In genomic region chr13:78608705-78609463, GRCh38 we compare ENCODE assay signal across 8 cellular contexts. TPM values are rescaled to one million over a fixed set of nuclear protein-coding genes. Genes with fewer than 3 reads are reported as not detected.
DNase-seq lines count a peak whose midpoint lies in the region; ATAC-seq, FAIRE-seq and TF ChIP-seq lines count a peak whose summit lies in the region.

No MANE protein-coding gene starts in this region.

- CTCF ChIA-PET in activated CD8-positive, alpha-beta memory T cell treated with anti-CD3 and anti-CD28 coated beads, Interleukin-2, amount 10 ng/mL, durations not matched to agents 7 days and 5 days (lab: Charles Lee) = interaction anchor here (0.6 kb wide), 1 partner anchor 472 kb away, joined by 3 read pairs; no protein-coding TSS in a partner anchor

- TF ChIP-seq EP300 in tibial nerve (IDR thresholded peaks at IDR 0.05) = no peak

- H3K4me3 Mint-ChIP-seq in activated CD8-positive, alpha-beta memory T cell treated with anti-CD3 and anti-CD28 coated beads, Interleukin-2, amount 10 ng/mL, durations not matched to agents 7 days and 5 days = peak overlapping the region; percentile 53

- H3K27ac Mint-ChIP-seq in activated CD8-positive, alpha-beta memory T cell treated with anti-CD3 and anti-CD28 coated beads, Interleukin-2, amount 10 ng/mL, durations not matched to agents 7 days and 5 days = no peak overlapping the region

- no peaks in the 10 kb centered on the region for H3K36me3 ChIP-seq in bronchial epithelial cell (ENCODE audit: control insufficient read depth, insufficient read depth, low read length)
- H3K36me3 ChIP-seq in tibial nerve = peaks cover 0 to 3% (median 0%) of the 10 kb centered on the region in 3 donors

- no peak overlapping the region for H3K27ac ChIP-seq in tibial nerve

- peaks cover 26% of the 10 kb centered on the region for H3K4me1 Mint-ChIP-seq in activated CD8-positive, alpha-beta memory T cell treated with anti-CD3 and anti-CD28 coated beads, Interleukin-2, amount 10 ng/mL, durations not matched to agents 7 days and 5 days

- no peak for ATAC-seq in activated CD8-positive, alpha-beta memory T cell treated with anti-CD3 and anti-CD28 coated beads, Interleukin-2, amount 10 ng/mL, durations not matched to agents 7 days and 5 days
- ATAC-seq in GM21526 (IDR thresholded peaks at IDR 0.05; ENCODE audit: low FRiP score, unreplicated experiment) = no peak

- no peaks in the 10 kb centered on the region for H3K9me3 ChIP-seq in tibial nerve

- no peak for DNase-seq in activated CD8-positive, alpha-beta memory T cell treated with anti-CD3 and anti-CD28 coated beads, Interleukin-2, amount 10 ng/mL, durations not matched to agents 7 days and 5 days
- DNase-seq in activated CD8-positive, alpha-beta memory T cell treated with anti-CD3 and anti-CD28 coated beads, Interleukin-2, amount 50 U/mL, for 4 hours = no peak
- no peak for DNase-seq in bronchial epithelial cell (ENCODE audit: low read depth)
- no peak for DNase-seq in lower leg skin (ENCODE audit: low spot score in 2 of 2)
- no peak for DNase-seq in tibial nerve (ENCODE audit: low spot score in 2 of 2)
- no peak for DNase-seq in activated effector memory CD4-positive, alpha-beta T cell treated with Interleukin-2 at 50 U/mL for 16 hours
- no peak for DNase-seq in activated CD4-positive, alpha-beta T cell treated with anti-CD3 and anti-CD28 coated beads for 48 hours

- WGBS in lower leg skin, 2 donors = 1 to 2% methylated on average over 43 to 52 of the region's 53 CpGs
- 2 to 3% methylated on average over 49 to 50 of the region's 53 CpGs for WGBS in tibial nerve, 2 donors

- H3K27me3 ChIP-seq in bronchial epithelial cell (ENCODE audit: control insufficient read depth, insufficient read depth, low read length) = peaks cover 59% of the 10 kb centered on the region
- peaks cover 12 to 79% of the 10 kb centered on the region in 2 donors for H3K27me3 ChIP-seq in tibial nerve

- no peaks in the 10 kb centered on the region for H3K36me3 Mint-ChIP-seq in activated CD8-positive, alpha-beta memory T cell treated with anti-CD3 and anti-CD28 coated beads, Interleukin-2, amount 10 ng/mL, durations not matched to agents 7 days and 5 days

- H3K9me3 Mint-ChIP-seq in activated CD8-positive, alpha-beta memory T cell treated with anti-CD3 and anti-CD28 coated beads, Interleukin-2, amount 10 ng/mL, durations not matched to agents 7 days and 5 days (ENCODE audit: low read depth) = no peaks in the 10 kb centered on the region

- TF ChIP-seq POLR2A in lower leg skin (IDR thresholded peaks at IDR 0.05) (no peak), tibial nerve (IDR thresholded peaks at IDR 0.05) (no peak)

- TF ChIP-seq CTCF in bronchial epithelial cell (IDR thresholded peaks at IDR 0.05; ENCODE audit: insufficient read depth, low read length, severe bottlenecking) (no peak), lower leg skin (IDR thresholded peaks at IDR 0.05) (no peak), tibial nerve (IDR thresholded peaks at IDR 0.05) (no peak)

- H3K27me3 Mint-ChIP-seq in activated CD8-positive, alpha-beta memory T cell treated with anti-CD3 and anti-CD28 coated beads, Interleukin-2, amount 10 ng/mL, durations not matched to agents 7 days and 5 days = peaks cover 80% of the 10 kb centered on the region

- FAIRE-seq in bronchial epithelial cell (lab: Jason Lieb, UNC) = no peak

- H3K4me3 ChIP-seq in bronchial epithelial cell (ENCODE audit: low read depth, low read length) (peak overlapping the region; percentile 36), lower leg skin (ENCODE audit: low read depth, poor library complexity, severe bottlenecking) (peak overlapping the region; percentile 53), tibial nerve (peak overlapping the region; percentile 22 to 57 (median 44))

- intact Hi-C loops in lower leg skin (cut with DNase I; ENCODE audit: low total_unique reads) = no loop called here

- H3K4me1 ChIP-seq in tibial nerve = peaks cover 0 to 38% (median 20%) of the 10 kb centered on the region in 4 donors

RNA-seq across cellular contexts. Expression of gene POU4F1, which starts 5.5 kb away (rescaled TPM):
- total RNA-seq in activated CD8-positive, alpha-beta memory T cell treated with anti-CD3 and anti-CD28 coated beads, Interleukin-2, amount 10 ng/mL, durations not matched to agents 7 days and 5 days = under 1 TPM; 0.18 to 0.23 TPM
- total RNA-seq in bronchial epithelial cell = not detected in 2 replicates
- total RNA-seq in lower leg skin = under 1 TPM in 2 of 4 donors, not detected in 2; 0.10 to 0.13 TPM
- total RNA-seq in tibial nerve = not detected

RNA-seq across cellular contexts. Expression of gene OBI1, which starts 50.1 kb away (rescaled TPM):
- total RNA-seq in activated CD8-positive, alpha-beta memory T cell treated with anti-CD3 and anti-CD28 coated beads, Interleukin-2, amount 10 ng/mL, durations not matched to agents 7 days and 5 days = 10 to 100 TPM; 18.1 to 21.1 TPM
- 16.4 and 16.6 TPM in 2 replicates for total RNA-seq in bronchial epithelial cell
- total RNA-seq in lower leg skin = 10 to 100 TPM in 2 of 4 donors, 1 to 10 TPM in 2; 6.1 to 10.7 (median 8.7) TPM
- total RNA-seq in tibial nerve = 10 to 100 TPM in 3 of 4 donors, 1 to 10 TPM in 1; 8.4 to 16.1 (median 12.3) TPM
